In genomic region chr6:143098054-143098673, GRCh38 we compare ENCODE assay signal across 1 cellular context.
TF ChIP-seq lines count a peak whose summit lies in the region.

No MANE protein-coding gene starts in this region.

TF ChIP-seq in GM12878, 131 proteins besides CTCF, POLR2A, EP300 and RAD21 (continued from another document and continues in another):
- TF ChIP-seq, protein P1, sequence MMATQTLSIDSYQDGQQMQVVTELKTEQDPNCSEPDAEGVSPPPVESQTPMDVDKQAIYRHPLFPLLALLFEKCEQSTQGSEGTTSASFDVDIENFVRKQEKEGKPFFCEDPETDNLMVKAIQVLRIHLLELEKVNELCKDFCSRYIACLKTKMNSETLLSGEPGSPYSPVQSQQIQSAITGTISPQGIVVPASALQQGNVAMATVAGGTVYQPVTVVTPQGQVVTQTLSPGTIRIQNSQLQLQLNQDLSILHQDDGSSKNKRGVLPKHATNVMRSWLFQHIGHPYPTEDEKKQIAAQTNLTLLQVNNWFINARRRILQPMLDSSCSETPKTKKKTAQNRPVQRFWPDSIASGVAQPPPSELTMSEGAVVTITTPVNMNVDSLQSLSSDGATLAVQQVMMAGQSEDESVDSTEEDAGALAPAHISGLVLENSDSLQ (IDR thresholded peaks at IDR 0.05), result no peak
- no peak for TF ChIP-seq SREBF2 (IDR thresholded peaks at IDR 0.05; ENCODE audit: low read length)
- TF ChIP-seq MEF2A (IDR thresholded peaks at IDR 0.05; ENCODE audit: insufficient read depth, low read depth, low read length), result peak; percentile 83
- no peak for TF ChIP-seq ZNF622 (IDR thresholded peaks at IDR 0.05)
- TF ChIP-seq TCF7 (IDR thresholded peaks at IDR 0.05; ENCODE audit: borderline replicate concordance), result no peak
- TF ChIP-seq, protein P2, sequence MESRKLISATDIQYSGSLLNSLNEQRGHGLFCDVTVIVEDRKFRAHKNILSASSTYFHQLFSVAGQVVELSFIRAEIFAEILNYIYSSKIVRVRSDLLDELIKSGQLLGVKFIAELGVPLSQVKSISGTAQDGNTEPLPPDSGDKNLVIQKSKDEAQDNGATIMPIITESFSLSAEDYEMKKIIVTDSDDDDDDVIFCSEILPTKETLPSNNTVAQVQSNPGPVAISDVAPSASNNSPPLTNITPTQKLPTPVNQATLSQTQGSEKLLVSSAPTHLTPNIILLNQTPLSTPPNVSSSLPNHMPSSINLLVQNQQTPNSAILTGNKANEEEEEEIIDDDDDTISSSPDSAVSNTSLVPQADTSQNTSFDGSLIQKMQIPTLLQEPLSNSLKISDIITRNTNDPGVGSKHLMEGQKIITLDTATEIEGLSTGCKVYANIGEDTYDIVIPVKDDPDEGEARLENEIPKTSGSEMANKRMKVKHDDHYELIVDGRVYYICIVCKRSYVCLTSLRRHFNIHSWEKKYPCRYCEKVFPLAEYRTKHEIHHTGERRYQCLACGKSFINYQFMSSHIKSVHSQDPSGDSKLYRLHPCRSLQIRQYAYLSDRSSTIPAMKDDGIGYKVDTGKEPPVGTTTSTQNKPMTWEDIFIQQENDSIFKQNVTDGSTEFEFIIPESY (IDR thresholded peaks at IDR 0.05), result no peak
- TF ChIP-seq YY1 (IDR thresholded peaks at IDR 0.05; ENCODE audit: low read depth, low read length), result no peak
- 0 out of 2 replicates have a peak, but pooled peaks have one; percentile 22 for TF ChIP-seq CREM (IDR thresholded peaks at IDR 0.05; ENCODE audit: low read depth)
- no peak for TF ChIP-seq IRF5 (IDR thresholded peaks at IDR 0.05; ENCODE audit: borderline replicate concordance)
- TF ChIP-seq NR2F1 (conservative IDR thresholded peaks at IDR 0.05), result no peak
- no peak for TF ChIP-seq ASH2L (IDR thresholded peaks at IDR 0.05; ENCODE audit: borderline replicate concordance, low read depth)
- no peak for TF ChIP-seq BACH1 (IDR thresholded peaks at IDR 0.05; ENCODE audit: borderline replicate concordance)
- TF ChIP-seq ZNF217 (IDR thresholded peaks at IDR 0.05), result no peak
- peak; percentile 48 for TF ChIP-seq MEF2B (IDR thresholded peaks at IDR 0.05; ENCODE audit: partially characterized antibody, poor library complexity, severe bottlenecking)
- TF ChIP-seq HDAC2 (IDR thresholded peaks at IDR 0.05), result no peak
- TF ChIP-seq, protein P3, sequence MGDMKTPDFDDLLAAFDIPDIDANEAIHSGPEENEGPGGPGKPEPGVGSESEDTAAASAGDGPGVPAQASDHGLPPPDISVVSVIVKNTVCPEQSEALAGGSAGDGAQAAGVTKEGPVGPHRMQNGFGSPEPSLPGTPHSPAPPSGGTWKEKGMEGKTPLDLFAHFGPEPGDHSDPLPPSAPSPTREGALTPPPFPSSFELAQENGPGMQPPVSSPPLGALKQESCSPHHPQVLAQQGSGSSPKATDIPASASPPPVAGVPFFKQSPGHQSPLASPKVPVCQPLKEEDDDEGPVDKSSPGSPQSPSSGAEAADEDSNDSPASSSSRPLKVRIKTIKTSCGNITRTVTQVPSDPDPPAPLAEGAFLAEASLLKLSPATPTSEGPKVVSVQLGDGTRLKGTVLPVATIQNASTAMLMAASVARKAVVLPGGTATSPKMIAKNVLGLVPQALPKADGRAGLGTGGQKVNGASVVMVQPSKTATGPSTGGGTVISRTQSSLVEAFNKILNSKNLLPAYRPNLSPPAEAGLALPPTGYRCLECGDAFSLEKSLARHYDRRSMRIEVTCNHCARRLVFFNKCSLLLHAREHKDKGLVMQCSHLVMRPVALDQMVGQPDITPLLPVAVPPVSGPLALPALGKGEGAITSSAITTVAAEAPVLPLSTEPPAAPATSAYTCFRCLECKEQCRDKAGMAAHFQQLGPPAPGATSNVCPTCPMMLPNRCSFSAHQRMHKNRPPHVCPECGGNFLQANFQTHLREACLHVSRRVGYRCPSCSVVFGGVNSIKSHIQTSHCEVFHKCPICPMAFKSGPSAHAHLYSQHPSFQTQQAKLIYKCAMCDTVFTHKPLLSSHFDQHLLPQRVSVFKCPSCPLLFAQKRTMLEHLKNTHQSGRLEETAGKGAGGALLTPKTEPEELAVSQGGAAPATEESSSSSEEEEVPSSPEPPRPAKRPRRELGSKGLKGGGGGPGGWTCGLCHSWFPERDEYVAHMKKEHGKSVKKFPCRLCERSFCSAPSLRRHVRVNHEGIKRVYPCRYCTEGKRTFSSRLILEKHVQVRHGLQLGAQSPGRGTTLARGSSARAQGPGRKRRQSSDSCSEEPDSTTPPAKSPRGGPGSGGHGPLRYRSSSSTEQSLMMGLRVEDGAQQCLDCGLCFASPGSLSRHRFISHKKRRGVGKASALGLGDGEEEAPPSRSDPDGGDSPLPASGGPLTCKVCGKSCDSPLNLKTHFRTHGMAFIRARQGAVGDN (IDR thresholded peaks at IDR 0.05), result no peak
- TF ChIP-seq HCFC1 (IDR thresholded peaks at IDR 0.05; ENCODE audit: low read length), result no peak
- no peak for TF ChIP-seq NR2C2 (IDR thresholded peaks at IDR 0.05; ENCODE audit: borderline replicate concordance, control insufficient read depth, insufficient read length, low read depth)
- TF ChIP-seq BRCA1 (IDR thresholded peaks at IDR 0.05; ENCODE audit: low read depth, low read length), result no peak
- TF ChIP-seq, protein P4, sequence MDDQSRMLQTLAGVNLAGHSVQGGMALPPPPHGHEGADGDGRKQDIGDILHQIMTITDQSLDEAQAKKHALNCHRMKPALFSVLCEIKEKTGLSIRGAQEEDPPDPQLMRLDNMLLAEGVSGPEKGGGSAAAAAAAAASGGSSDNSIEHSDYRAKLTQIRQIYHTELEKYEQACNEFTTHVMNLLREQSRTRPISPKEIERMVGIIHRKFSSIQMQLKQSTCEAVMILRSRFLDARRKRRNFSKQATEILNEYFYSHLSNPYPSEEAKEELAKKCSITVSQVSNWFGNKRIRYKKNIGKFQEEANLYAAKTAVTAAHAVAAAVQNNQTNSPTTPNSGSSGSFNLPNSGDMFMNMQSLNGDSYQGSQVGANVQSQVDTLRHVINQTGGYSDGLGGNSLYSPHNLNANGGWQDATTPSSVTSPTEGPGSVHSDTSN (IDR thresholded peaks at IDR 0.05; ENCODE audit: insufficient replicate concordance, low read depth, low read length), result no peak
- TF ChIP-seq SIN3A (IDR thresholded peaks at IDR 0.05; ENCODE audit: low read depth, low read length), result no peak
- TF ChIP-seq, protein P5, sequence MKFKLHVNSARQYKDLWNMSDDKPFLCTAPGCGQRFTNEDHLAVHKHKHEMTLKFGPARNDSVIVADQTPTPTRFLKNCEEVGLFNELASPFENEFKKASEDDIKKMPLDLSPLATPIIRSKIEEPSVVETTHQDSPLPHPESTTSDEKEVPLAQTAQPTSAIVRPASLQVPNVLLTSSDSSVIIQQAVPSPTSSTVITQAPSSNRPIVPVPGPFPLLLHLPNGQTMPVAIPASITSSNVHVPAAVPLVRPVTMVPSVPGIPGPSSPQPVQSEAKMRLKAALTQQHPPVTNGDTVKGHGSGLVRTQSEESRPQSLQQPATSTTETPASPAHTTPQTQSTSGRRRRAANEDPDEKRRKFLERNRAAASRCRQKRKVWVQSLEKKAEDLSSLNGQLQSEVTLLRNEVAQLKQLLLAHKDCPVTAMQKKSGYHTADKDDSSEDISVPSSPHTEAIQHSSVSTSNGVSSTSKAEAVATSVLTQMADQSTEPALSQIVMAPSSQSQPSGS (IDR thresholded peaks at IDR 0.05; ENCODE audit: low read length), result no peak
- TF ChIP-seq NR2C1 (IDR thresholded peaks at IDR 0.05), result no peak
- TF ChIP-seq ETV6 (conservative IDR thresholded peaks at IDR 0.05 in 1 of 2, IDR thresholded peaks at IDR 0.05 in 1 of 2; ENCODE audit: borderline replicate concordance in 1 of 2, low read depth in 1 of 2), result peak in 1 of 2 experiments; percentile 68; a peak in 2 of 4 replicates
- TF ChIP-seq ZBED1 (IDR thresholded peaks at IDR 0.05; ENCODE audit: borderline replicate concordance), result no peak
- TF ChIP-seq, protein P6, sequence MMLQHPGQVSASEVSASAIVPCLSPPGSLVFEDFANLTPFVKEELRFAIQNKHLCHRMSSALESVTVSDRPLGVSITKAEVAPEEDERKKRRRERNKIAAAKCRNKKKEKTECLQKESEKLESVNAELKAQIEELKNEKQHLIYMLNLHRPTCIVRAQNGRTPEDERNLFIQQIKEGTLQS (IDR thresholded peaks at IDR 0.05; ENCODE audit: borderline replicate concordance, extremely low read depth, low read depth, low read length), result no peak
- 0 out of 2 replicates have a peak, but pooled peaks have one; percentile 17 for TF ChIP-seq ATF7 (IDR thresholded peaks at IDR 0.05; ENCODE audit: low read depth)
- TF ChIP-seq SUPT20H (IDR thresholded peaks at IDR 0.05; ENCODE audit: borderline replicate concordance, control insufficient read depth, low read depth, low read length), result no peak
- TF ChIP-seq, protein P7, sequence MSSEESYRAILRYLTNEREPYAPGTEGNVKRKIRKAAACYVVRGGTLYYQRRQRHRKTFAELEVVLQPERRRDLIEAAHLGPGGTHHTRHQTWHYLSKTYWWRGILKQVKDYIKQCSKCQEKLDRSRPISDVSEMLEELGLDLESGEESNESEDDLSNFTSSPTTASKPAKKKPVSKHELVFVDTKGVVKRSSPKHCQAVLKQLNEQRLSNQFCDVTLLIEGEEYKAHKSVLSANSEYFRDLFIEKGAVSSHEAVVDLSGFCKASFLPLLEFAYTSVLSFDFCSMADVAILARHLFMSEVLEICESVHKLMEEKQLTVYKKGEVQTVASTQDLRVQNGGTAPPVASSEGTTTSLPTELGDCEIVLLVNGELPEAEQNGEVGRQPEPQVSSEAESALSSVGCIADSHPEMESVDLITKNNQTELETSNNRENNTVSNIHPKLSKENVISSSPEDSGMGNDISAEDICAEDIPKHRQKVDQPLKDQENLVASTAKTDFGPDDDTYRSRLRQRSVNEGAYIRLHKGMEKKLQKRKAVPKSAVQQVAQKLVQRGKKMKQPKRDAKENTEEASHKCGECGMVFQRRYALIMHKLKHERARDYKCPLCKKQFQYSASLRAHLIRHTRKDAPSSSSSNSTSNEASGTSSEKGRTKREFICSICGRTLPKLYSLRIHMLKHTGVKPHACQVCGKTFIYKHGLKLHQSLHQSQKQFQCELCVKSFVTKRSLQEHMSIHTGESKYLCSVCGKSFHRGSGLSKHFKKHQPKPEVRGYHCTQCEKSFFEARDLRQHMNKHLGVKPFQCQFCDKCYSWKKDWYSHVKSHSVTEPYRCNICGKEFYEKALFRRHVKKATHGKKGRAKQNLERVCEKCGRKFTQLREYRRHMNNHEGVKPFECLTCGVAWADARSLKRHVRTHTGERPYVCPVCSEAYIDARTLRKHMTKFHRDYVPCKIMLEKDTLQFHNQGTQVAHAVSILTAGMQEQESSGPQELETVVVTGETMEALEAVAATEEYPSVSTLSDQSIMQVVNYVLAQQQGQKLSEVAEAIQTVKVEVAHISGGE (CRISPR knock-in tag; IDR thresholded peaks at IDR 0.05), result no peak
- no peak for TF ChIP-seq SREBF1 (IDR thresholded peaks at IDR 0.05; ENCODE audit: low read length)
- TF ChIP-seq JUND (IDR thresholded peaks at IDR 0.05; ENCODE audit: low read depth, low read length), result no peak
- no peak for TF ChIP-seq POLR2AphosphoS2 (IDR thresholded peaks at IDR 0.05; ENCODE audit: low read depth, low read length)
- TF ChIP-seq SKIL (IDR thresholded peaks at IDR 0.05; ENCODE audit: low read depth, poor library complexity, severe bottlenecking), result peak; percentile 18
- TF ChIP-seq JUNB (IDR thresholded peaks at IDR 0.05), result no peak
- peak; percentile 83 to 85 for TF ChIP-seq IKZF2 (IDR thresholded peaks at IDR 0.05)
- no peak for TF ChIP-seq BHLHE40 (IDR thresholded peaks at IDR 0.05; ENCODE audit: borderline replicate concordance in 1 of 2, low read depth in 2 of 2, low read length in 1 of 2)
- TF ChIP-seq SUZ12 (IDR thresholded peaks at IDR 0.05; ENCODE audit: unreplicated experiment), result no peak
- TF ChIP-seq BCL11A (IDR thresholded peaks at IDR 0.05; ENCODE audit: low read depth, low read length), result no peak
- TF ChIP-seq CHD1 (IDR thresholded peaks at IDR 0.05; ENCODE audit: low read depth, low read length), result no peak
- no peak for TF ChIP-seq TBL1XR1 (IDR thresholded peaks at IDR 0.05; ENCODE audit: low read depth, low read length)
- TF ChIP-seq FOS (IDR thresholded peaks at IDR 0.05; ENCODE audit: borderline replicate concordance, extremely low read depth, insufficient read length), result no peak
- TF ChIP-seq CBX5 (IDR thresholded peaks at IDR 0.05; ENCODE audit: low read depth), result no peak
- TF ChIP-seq SP1 (IDR thresholded peaks at IDR 0.05; ENCODE audit: low read depth, low read length), result no peak
- no peak for TF ChIP-seq ZZZ3 (IDR thresholded peaks at IDR 0.05; ENCODE audit: control insufficient read depth, insufficient read length, low read depth)
- no peak for TF ChIP-seq GABPA (IDR thresholded peaks at IDR 0.05; ENCODE audit: low read depth)
